Comparison of ENCODE assay signal across 34 cellular contexts in genomic region chr11:102724904-102725515, GRCh38. TPM values are rescaled to one million over a fixed set of nuclear protein-coding genes. Genes with fewer than 3 reads are reported as not detected.
DNase-seq lines count a peak whose midpoint lies in the region; ATAC-seq and TF ChIP-seq lines count a peak whose summit lies in the region.
"Had no signal": no experiment of that assay in that cellular context is flagged by ENCODE, and none has a peak within 500 bp of the region (broad histone marks: within the 10 kb centered on the region; RNA-seq: fewer than 3 reads in every experiment).

Gene MMP8, minus strand, starts transcription at chr11:102724954. Its CDS starts 99 bp downstream, at chr11:102724855.

- H3K4me1 Mint-ChIP-seq in GM23338: no peaks in the 10 kb centered on the region
- no peaks in the 10 kb centered on the region for H3K4me1 Mint-ChIP-seq in natural killer cell treated with Interleukin-12 subunit alpha and Interleukin-12 subunit beta and Interleukin-15 and Interleukin-18, amount 100 ng/mL, for 72 hours (ENCODE audit: low read depth in 2 of 2)
- H3K4me1 Mint-ChIP-seq in T-cell: no peaks in the 10 kb centered on the region
- H3K4me1 Mint-ChIP-seq: activated naive CD8-positive, alpha-beta T cell treated with anti-CD3 and anti-CD28 coated beads, Interleukin-2, amount 50 U/mL, for 24 hours; CD4-positive, alpha-beta memory T cell; stimulated activated naive CD8-positive, alpha-beta T cell treated with anti-CD3 and anti-CD28 coated beads, Interleukin-15, amount 100 ng/mL, for 72 hours had no signal

- H3K9ac ChIP-seq in smooth muscle cell (ENCODE audit: low read depth): no peak within 1 kb of the TSS
- H3K9ac ChIP-seq: KMS-11 had no signal

- CTCF ChIA-PET in T-cell (lab: Charles Lee): no interaction called here

- no peak within 1 kb of the TSS for H3K4me2 ChIP-seq in GM23338
- H3K4me2 ChIP-seq in smooth muscle cell: peak within 1 kb of the TSS; percentile 15
- no peak within 1 kb of the TSS for H3K4me2 ChIP-seq in hepatocyte
- H3K4me2 ChIP-seq: KMS-11 had no signal

- no peaks in the 10 kb centered on the region for H3K4me1 ChIP-seq in GM23338 (ENCODE audit: insufficient read depth)
- peaks cover 5% of the 10 kb centered on the region for H3K4me1 ChIP-seq in smooth muscle cell (ENCODE audit: low read depth)
- H3K4me1 ChIP-seq in hepatocyte (ENCODE audit: insufficient read depth): no peaks in the 10 kb centered on the region
- H3K4me1 ChIP-seq: thyroid gland had no signal

- H3K27me3 Mint-ChIP-seq in GM23338 (ENCODE audit: insufficient read depth, low read depth, poor library complexity) (no peaks in the 10 kb centered on the region), T-cell (peaks cover 2 to 6% of the 10 kb centered on the region in 2 donors)
- H3K27me3 Mint-ChIP-seq in natural killer cell treated with Interleukin-12 subunit alpha and Interleukin-12 subunit beta and Interleukin-15 and Interleukin-18, amount 100 ng/mL, for 72 hours: peaks cover 3 to 13% of the 10 kb centered on the region in 2 donors
- H3K27me3 Mint-ChIP-seq: stimulated activated naive CD8-positive, alpha-beta T cell treated with anti-CD3 and anti-CD28 coated beads, Interleukin-15, amount 100 ng/mL, for 72 hours had no signal

- H3K36me3 ChIP-seq in GM23338 (ENCODE audit: insufficient read depth) (no peaks in the 10 kb centered on the region), smooth muscle cell (ENCODE audit: low read depth) (no peaks in the 10 kb centered on the region), hepatocyte (replicated peaks; ENCODE audit: insufficient read depth, low read depth) (no peaks in the 10 kb centered on the region)
- H3K36me3 ChIP-seq: thyroid gland, WERI-Rb-1 had no signal

- H3K27ac Mint-ChIP-seq in GM23338 (no peak within 1 kb of the TSS), T-cell (no peak within 1 kb of the TSS)
- H3K27ac Mint-ChIP-seq in natural killer cell treated with Interleukin-12 subunit alpha and Interleukin-12 subunit beta and Interleukin-15 and Interleukin-18, amount 100 ng/mL, for 72 hours: no peak within 1 kb of the TSS
- H3K27ac Mint-ChIP-seq: activated naive CD8-positive, alpha-beta T cell treated with anti-CD3 and anti-CD28 coated beads, Interleukin-2, amount 50 U/mL, for 24 hours; CD4-positive, alpha-beta memory T cell; HFFc6; stimulated activated naive CD8-positive, alpha-beta T cell treated with anti-CD3 and anti-CD28 coated beads, Interleukin-15, amount 100 ng/mL, for 72 hours had no signal

- H3F3A ChIP-seq in GM23338 (replicated peaks; ENCODE audit: low read depth) (no peaks in the 10 kb centered on the region), smooth muscle cell (ENCODE audit: low read depth) (no peaks in the 10 kb centered on the region)

- in situ Hi-C loops in SK-MEL-5 (cut with HindIII; ENCODE audit: low pct_unique_long_range_greater_than_20kb, low sequenced_read_pairs): no loop called here

- ATAC-seq in GM23338 (no peak), T-cell (replicated peaks in 1 of 4) (no peak), GM19351 (IDR thresholded peaks at IDR 0.05; ENCODE audit: unreplicated experiment) (no peak)
- ATAC-seq in natural killer cell treated with Interleukin-12 subunit alpha and Interleukin-12 subunit beta and Interleukin-15 and Interleukin-18, amount 100 ng/mL, for 72 hours: no peak
- ATAC-seq: activated naive CD8-positive, alpha-beta T cell treated with anti-CD3 and anti-CD28 coated beads, Interleukin-2, amount 50 U/mL, for 24 hours; left lobe of liver; stimulated activated naive CD8-positive, alpha-beta T cell treated with anti-CD3 and anti-CD28 coated beads, Interleukin-15, amount 100 ng/mL, for 72 hours had no signal

- H3K36me3 Mint-ChIP-seq in GM23338 (ENCODE audit: low read depth) (no peaks in the 10 kb centered on the region), T-cell (no peaks in the 10 kb centered on the region)
- no peaks in the 10 kb centered on the region for H3K36me3 Mint-ChIP-seq in natural killer cell treated with Interleukin-12 subunit alpha and Interleukin-12 subunit beta and Interleukin-15 and Interleukin-18, amount 100 ng/mL, for 72 hours
- H3K36me3 Mint-ChIP-seq: CD4-positive, alpha-beta memory T cell had no signal

- POLR2A ChIA-PET in T-cell (lab: Charles Lee): no interaction called here

- no peaks in the 10 kb centered on the region for H3K9me3 Mint-ChIP-seq in GM23338
- H3K9me3 Mint-ChIP-seq in natural killer cell treated with Interleukin-12 subunit alpha and Interleukin-12 subunit beta and Interleukin-15 and Interleukin-18, amount 100 ng/mL, for 72 hours: peaks cover 4% of the 10 kb centered on the region
- peaks cover 1 to 6% (median 4%) of the 10 kb centered on the region in 3 donors for H3K9me3 Mint-ChIP-seq in T-cell
- H3K9me3 Mint-ChIP-seq: activated naive CD8-positive, alpha-beta T cell treated with anti-CD3 and anti-CD28 coated beads, Interleukin-2, amount 50 U/mL, for 24 hours; HFFc6 had no signal

- no peak within 1 kb of the TSS for H3K4me3 Mint-ChIP-seq in GM23338
- no peak within 1 kb of the TSS for H3K4me3 Mint-ChIP-seq in natural killer cell treated with Interleukin-12 subunit alpha and Interleukin-12 subunit beta and Interleukin-15 and Interleukin-18, amount 100 ng/mL, for 72 hours
- no peak within 1 kb of the TSS for H3K4me3 Mint-ChIP-seq in T-cell
- H3K4me3 Mint-ChIP-seq: activated naive CD8-positive, alpha-beta T cell treated with anti-CD3 and anti-CD28 coated beads, Interleukin-2, amount 50 U/mL, for 24 hours; CD4-positive, alpha-beta memory T cell; HFFc6; stimulated activated naive CD8-positive, alpha-beta T cell treated with anti-CD3 and anti-CD28 coated beads, Interleukin-15, amount 100 ng/mL, for 72 hours had no signal

- H3K27ac ChIP-seq in GM23338 (ENCODE audit: low read depth) (no peak within 1 kb of the TSS), smooth muscle cell (ENCODE audit: low read depth) (peak within 1 kb of the TSS; percentile 1), hepatocyte (no peak within 1 kb of the TSS)
- H3K27ac ChIP-seq: KMS-11, skin epidermis, thyroid gland, WERI-Rb-1 had no signal

- H3K27me3 ChIP-seq in GM23338 (ENCODE audit: insufficient read depth) (no peaks in the 10 kb centered on the region), smooth muscle cell (ENCODE audit: low read depth) (no peaks in the 10 kb centered on the region), hepatocyte (no peaks in the 10 kb centered on the region)
- H3K27me3 ChIP-seq: thyroid gland had no signal

- H4K20me1 ChIP-seq in GM23338 (replicated peaks; ENCODE audit: insufficient read depth): no peaks in the 10 kb centered on the region
- H4K20me1 ChIP-seq in smooth muscle cell (ENCODE audit: low read depth): no peaks in the 10 kb centered on the region
- no peaks in the 10 kb centered on the region for H4K20me1 ChIP-seq in hepatocyte (ENCODE audit: insufficient read depth, poor library complexity, severe bottlenecking)

- DNase-seq in GM23338 (ENCODE audit: low spot score) (no peak), SK-MEL-5 (ENCODE audit: low read depth, low spot score) (peak; percentile 94), fibroblast of the aortic adventitia (ENCODE audit: low read depth) (peak; percentile 27), smooth muscle cell (lab: John Stamatoyannopoulos, UW; ENCODE audit: unreplicated experiment) (no peak), T-cell (no peak), hepatocyte (ENCODE audit: low spot score) (no peak)
- no peak for DNase-seq in natural killer cell treated with Interleukin-12 subunit alpha and Interleukin-12 subunit beta and Interleukin-15 and Interleukin-18, amount 100 ng/mL, for 72 hours (ENCODE audit: low spot score)
- DNase-seq: activated CD4-positive, alpha-beta T cell treated with anti-CD3 and anti-CD28 coated beads for 48 hours; activated naive CD8-positive, alpha-beta T cell treated with anti-CD3 and anti-CD28 coated beads, Interleukin-2, amount 50 U/mL, for 24 hours; activated T-cell treated with anti-CD3 and anti-CD28 coated beads, Interleukin-2, amount 50 U/mL, for 1 hour; CD4-positive, alpha-beta memory T cell; effector CD8-positive, alpha-beta T cell; erythroblast; GDM1; HFFc6; NCI-H146; NCI-H2107; NCI-H446 treated with DMSO at 0.1 percent for 48 hours; occipital lobe; SHP77; stimulated activated CD4-positive, alpha-beta T cell treated with anti-CD3 and anti-CD28 coated beads, Interleukin-1b, Interleukin-23, amount 100 ng/mL, for 48 hours; stimulated activated CD8-positive, alpha-beta memory T cell treated with anti-CD3 and anti-CD28 coated beads, Interleukin-4, amount 100 ng/mL, for 48 hours; stimulated activated naive CD8-positive, alpha-beta T cell treated with anti-CD3 and anti-CD28 coated beads, Interleukin-15, amount 100 ng/mL, for 72 hours; T-helper 9 cell; thyroid gland; WERI-Rb-1 had no signal

- H3K79me2 ChIP-seq in GM23338 (replicated peaks; ENCODE audit: insufficient read depth) (no peaks in the 10 kb centered on the region), smooth muscle cell (ENCODE audit: low read depth) (no peaks in the 10 kb centered on the region), hepatocyte (no peaks in the 10 kb centered on the region)

- TF ChIP-seq CTCF in GM23338 (conservative IDR thresholded peaks at IDR 0.05; ENCODE audit: low read depth in 2 of 2) (no peak), fibroblast of the aortic adventitia (IDR thresholded peaks at IDR 0.05; ENCODE audit: insufficient read depth, low read length) (no peak), smooth muscle cell (IDR thresholded peaks at IDR 0.05; ENCODE audit: borderline replicate concordance, insufficient read depth, poor library complexity, severe bottlenecking) (no peak), hepatocyte (IDR thresholded peaks at IDR 0.05; ENCODE audit: poor library complexity) (no peak)

- 47% methylated on average over 2 of the region's 2 CpGs for WGBS in smooth muscle cell (ENCODE audit: low lambda C conversion rate)
- 45% methylated on average over 2 of the region's 2 CpGs for WGBS in hepatocyte (ENCODE audit: low lambda C conversion rate, missing lambda C conversion rate)

- H3K4me3 ChIP-seq in GM23338 (no peak within 1 kb of the TSS), fibroblast of the aortic adventitia (ENCODE audit: low read depth, low read length) (no peak within 1 kb of the TSS), smooth muscle cell (no peak within 1 kb of the TSS), hepatocyte (no peak within 1 kb of the TSS)
- H3K4me3 ChIP-seq: skin epidermis, thyroid gland had no signal

- H3K9me2 ChIP-seq in GM23338 (ENCODE audit: insufficient read depth) (0 out of 2 replicates have a peak, but pooled peaks cover 1% of the 10 kb centered on the region), hepatocyte (replicated peaks; ENCODE audit: insufficient read depth) (no peaks in the 10 kb centered on the region)

- H3K9me3 ChIP-seq in smooth muscle cell (replicated peaks; ENCODE audit: low read depth): no peaks in the 10 kb centered on the region
- no peaks in the 10 kb centered on the region for H3K9me3 ChIP-seq in hepatocyte (ENCODE audit: low read depth)
- H3K9me3 ChIP-seq: thyroid gland had no signal

- H2AFZ ChIP-seq in GM23338 (0 out of 2 replicates have a peak within 1 kb of the TSS, but pooled peaks have one; percentile 1), smooth muscle cell (ENCODE audit: low read depth) (no peak within 1 kb of the TSS), hepatocyte (no peak within 1 kb of the TSS)

RNA-seq across cellular contexts. Expression of gene MMP8, which starts in this region (rescaled TPM):
- total RNA-seq in GM23338 (2014; rRNA removed; shearing (Covaris generic)): not detected in 2 replicates
- polyA plus RNA-seq in GM23338 (2016; fragmentation: Nextera tagmentation; extraction: Ambion mirVana): not detected in 2 replicates
- total RNA-seq in SK-MEL-5 (2014; rRNA removed; shearing (Covaris generic)): 30.1 and 31.6 TPM in 2 replicates
- 31.7 and 40.4 TPM in 2 replicates for polyA plus RNA-seq in SK-MEL-5 (2015; cell fraction: cytosol; rRNA removed)
- 21.8 and 31.8 TPM in 2 replicates for polyA plus RNA-seq in SK-MEL-5 (2015; cell fraction: nucleus; rRNA removed)
- total RNA-seq in fibroblast of the aortic adventitia (ENCODE audit: low replicate concordance): 0.41 TPM in 1 of 2 replicates, not detected in the other
- 0.81 TPM in 1 of 2 replicates, not detected in the other for total RNA-seq in smooth muscle cell
- polyA plus RNA-seq in smooth muscle cell: not detected in 2 replicates
- not detected for total RNA-seq in natural killer cell treated with Interleukin-12 subunit alpha and Interleukin-12 subunit beta and Interleukin-15 and Interleukin-18, amount 100 ng/mL, for 72 hours
- not detected for total RNA-seq in T-cell
- 0.37 TPM in 1 of 2 replicates, not detected in the other for total RNA-seq in hepatocyte
- not detected in 2 replicates for polyA plus RNA-seq in hepatocyte
- total RNA-seq: activated CD8-positive, alpha-beta memory T cell treated with anti-CD3 and anti-CD28 coated beads for 36 hours; bronchial epithelial cell; CD4-positive, alpha-beta memory T cell; frontal cortex; HFFc6; myocyte had no signal
- polyA plus RNA-seq: CD4-positive, alpha-beta memory T cell had no signal

Comparison
In these comparisons a context has a peak if more than half of its experiments do, and no peak if none do; other contexts are left out.
1. RNA of gene MMP8 (total RNA-seq): 30.1 to 31.6 TPM in SK-MEL-5; 0.81 TPM in smooth muscle cell, 0.37 TPM in hepatocyte, not detected in GM23338, 0.41 TPM in fibroblast of the aortic adventitia, not detected in natural killer cell treated with Interleukin-12 subunit alpha and Interleukin-12 subunit beta and Interleukin-15 and Interleukin-18, amount 100 ng/mL, for 72 hours and not detected in T-cell; every median in the first group is over 10 times any median in the second.
2. Peak in DNase-seq in fibroblast of the aortic adventitia; RNA of the gene not detected or under 1 TPM.